1 cellular context compared by ENCODE assay signal in the genomic region with DNA sequence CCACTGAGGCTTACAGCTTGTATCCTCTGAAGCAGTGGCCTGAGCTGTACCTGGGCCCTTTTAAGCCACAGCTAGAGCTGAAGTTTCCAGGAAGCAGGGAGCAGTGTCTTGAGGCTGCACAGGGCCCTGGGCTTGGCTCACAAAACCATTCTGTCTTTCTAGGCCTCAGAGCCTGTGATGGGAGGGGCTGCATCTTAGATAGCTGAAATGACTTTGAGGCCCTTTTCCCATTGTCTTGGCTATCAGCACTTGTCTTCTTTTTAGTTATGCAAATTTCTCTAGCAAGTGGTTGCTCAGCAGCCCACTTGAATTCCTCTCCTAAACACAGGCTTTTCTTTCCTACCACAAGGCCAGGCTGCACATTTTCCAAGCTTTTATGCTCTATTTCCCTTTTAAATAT.
TF ChIP-seq lines count a peak whose summit lies in the region.

No MANE protein-coding gene starts in this region.

TF ChIP-seq in H1, 55 proteins besides CTCF, POLR2A, EP300 and RAD21:
- TF ChIP-seq GABPA (IDR thresholded peaks at IDR 0.05; ENCODE audit: borderline replicate concordance, insufficient read depth, low read length), result no peak
- TF ChIP-seq BCL11A (IDR thresholded peaks at IDR 0.05; ENCODE audit: low read depth in 2 of 2, low read length in 2 of 2), result no peak
- TF ChIP-seq NANOG (IDR thresholded peaks at IDR 0.05; ENCODE audit: insufficient read depth, low read depth, low read length, poor library complexity, severe bottlenecking), result peak; percentile 78
- TF ChIP-seq CBX5 (IDR thresholded peaks at IDR 0.05; ENCODE audit: low read depth, low read length), result no peak
- TF ChIP-seq BACH1 (IDR thresholded peaks at IDR 0.05; ENCODE audit: low read length), result no peak
- TF ChIP-seq CREB1 (IDR thresholded peaks at IDR 0.05), result no peak
- TF ChIP-seq JUND (IDR thresholded peaks at IDR 0.05; ENCODE audit: low read length), result no peak
- 0 out of 2 replicates have a peak, but pooled peaks have one; percentile 36 for TF ChIP-seq POU5F1 (IDR thresholded peaks at IDR 0.05; ENCODE audit: low read depth, low read length)
- no peak for TF ChIP-seq EGR1 (IDR thresholded peaks at IDR 0.05; ENCODE audit: borderline replicate concordance, low read depth, low read length)
- no peak for TF ChIP-seq ZNF274 (IDR thresholded peaks at IDR 0.05; ENCODE audit: borderline replicate concordance, extremely low read depth, low read length)
TF ChIP-seq in H1: peak in this region for 2.
